9 cellular contexts compared by ENCODE assay signal in the genomic region with DNA sequence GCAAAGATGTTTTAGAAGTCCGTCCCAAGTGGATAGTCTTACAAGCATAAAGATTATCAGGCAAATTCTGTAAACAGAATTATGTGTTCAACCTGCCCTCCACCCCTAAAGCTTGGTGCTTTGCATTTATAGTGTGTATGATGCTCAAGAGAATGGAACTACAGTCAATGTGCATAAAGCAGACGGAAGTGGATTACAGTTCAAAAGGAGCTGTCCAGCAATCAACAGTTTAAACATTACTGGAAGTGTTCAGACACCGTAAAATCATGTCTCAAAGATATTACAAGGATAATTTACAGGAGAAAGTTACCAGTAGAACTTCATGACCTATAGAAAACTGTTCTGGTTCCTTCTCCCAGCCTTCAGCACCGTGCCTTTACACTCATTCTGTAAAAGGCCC. TPM values are rescaled to one million over a fixed set of nuclear protein-coding genes. Genes with fewer than 3 reads are reported as not detected.
DNase-seq lines count a peak whose midpoint lies in the region; TF ChIP-seq lines count a peak whose summit lies in the region.
"Had no signal": no experiment of that assay in that cellular context is flagged by ENCODE, and none has a peak within 500 bp of the region (broad histone marks: within the 10 kb centered on the region; RNA-seq: fewer than 3 reads in every experiment).

No MANE protein-coding gene starts in this region.

- H3K27ac Mint-ChIP-seq in IgD-negative memory B cell = peak overlapping the region in 2 of 3 donors; percentile 39 to 54
- H3K27ac Mint-ChIP-seq: HFFc6 had no signal

- H3K4me1 Mint-ChIP-seq in IgD-negative memory B cell = peaks cover 12 to 31% (median 21%) of the 10 kb centered on the region in 3 donors

- peaks cover 2% of the 10 kb centered on the region for H3K27me3 Mint-ChIP-seq in IgD-negative memory B cell

- no peak overlapping the region for H3K4me3 ChIP-seq in cardiac fibroblast (replicated peaks in 1 of 2; ENCODE audit: low read depth in 2 of 2, low read length in 2 of 2)

- peak; percentile 27 for DNase-seq in AG08396 (ENCODE audit: low spot score)
- DNase-seq in cardiac fibroblast (ENCODE audit: low read depth in 2 of 2) = peak; percentile 8 to 10
- peak; percentile 6 for DNase-seq in medulla oblongata (ENCODE audit: extremely low spot score)
- no peak for DNase-seq in GM10266 (ENCODE audit: extremely low spot score)
- DNase-seq in UCSD-AML1 (lab: John Stamatoyannopoulos, UW; ENCODE audit: unreplicated experiment) = no peak
- no peak for DNase-seq in SHP77 treated with DMSO at 0.1 percent for 48 hours (lab: John Stamatoyannopoulos, UW)
- no peak for DNase-seq in NAMALWA (ENCODE audit: low spot score)
- DNase-seq: HFFc6 had no signal

- H3K4me3 Mint-ChIP-seq in IgD-negative memory B cell = peak overlapping the region; percentile 82 to 98 (median 96)
- H3K4me3 Mint-ChIP-seq: HFFc6 had no signal

- peaks cover 0 to 2% (median 0%) of the 10 kb centered on the region in 3 donors for H3K9me3 Mint-ChIP-seq in IgD-negative memory B cell
- H3K9me3 Mint-ChIP-seq: HFFc6 had no signal

- H3K36me3 Mint-ChIP-seq in IgD-negative memory B cell = peaks cover 7% of the 10 kb centered on the region

- TF ChIP-seq CTCF in cardiac fibroblast (IDR thresholded peaks at IDR 0.05; ENCODE audit: low read depth, low read length) = no peak
- TF ChIP-seq CTCF in GM10266 (IDR thresholded peaks at IDR 0.05; ENCODE audit: control insufficient read depth, insufficient read depth, low read depth, missing control alignments) = no peak

RNA-seq across cellular contexts. Expression of gene RIC3, which starts 1.0 kb away (rescaled TPM):
- 5.5 TPM for polyA plus RNA-seq in IgD-negative memory B cell

Comparison
In these comparisons a context has a peak if more than half of its experiments do, and no peak if none do; other contexts are left out.
1. DNase-seq: peak in AG08396 (single experiment), cardiac fibroblast (2 of 2) and medulla oblongata (single experiment); none in GM10266 (single experiment), UCSD-AML1 (single experiment), SHP77 treated with DMSO at 0.1 percent for 48 hours (single experiment) and NAMALWA (single experiment).